7 cellular contexts compared by ENCODE assay signal in the genomic region with DNA sequence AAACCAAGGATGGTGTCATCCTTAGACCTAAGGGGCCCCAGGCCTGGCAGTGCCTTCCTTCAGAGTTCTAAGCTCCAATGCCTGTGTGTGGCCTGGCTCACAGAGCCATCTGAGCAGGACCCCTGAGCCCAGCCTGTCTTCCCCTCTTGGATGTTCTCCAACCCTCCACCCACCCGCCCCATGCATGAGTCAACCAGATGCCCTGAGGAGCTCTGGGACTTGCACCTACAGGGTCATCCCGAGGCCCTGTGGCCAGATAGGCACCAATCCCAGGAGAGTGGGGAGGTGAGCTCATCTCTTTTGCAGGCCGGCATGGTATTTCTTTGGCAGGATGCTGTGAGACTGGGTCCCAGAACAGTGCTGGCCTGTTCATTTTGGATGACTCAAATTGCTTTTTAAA.
DNase-seq lines count a peak whose midpoint lies in the region; ATAC-seq and TF ChIP-seq lines count a peak whose summit lies in the region.
"Not testable (repeated sequence)": the region's sequence is repeated elsewhere in the genome, so short reads cannot be mapped to it uniquely, and the experiment has no call there.

No MANE protein-coding gene starts in this region.

- not testable (repeated sequence) for H3K4me3 ChIP-seq in upper lobe of right lung

- not testable (repeated sequence) for H3K27ac ChIP-seq in foreskin keratinocyte, upper lobe of right lung

- not testable (repeated sequence) for H3K4me1 Mint-ChIP-seq in activated T-helper 17 cell treated with anti-CD3 and anti-CD28 coated beads, Interleukin-2, amount 50 U/mL, for 72 hours; stimulated activated memory B cell treated with anti-CD40 and anti-IgM and Interleukin-4, amounts not matched to agents 10 μg/mL and 1 μg/mL and 100 μg/mL, for 72 hours

- not testable (repeated sequence) for H3K36me3 ChIP-seq in upper lobe of right lung

- not testable (repeated sequence) for H3K36me3 Mint-ChIP-seq in activated T-helper 17 cell treated with anti-CD3 and anti-CD28 coated beads, Interleukin-2, amount 50 U/mL, for 72 hours (ENCODE audit: low read depth); stimulated activated memory B cell treated with anti-CD40 and anti-IgM and Interleukin-4, amounts not matched to agents 10 μg/mL and 1 μg/mL and 100 μg/mL, for 72 hours

- peak; percentile 9 for ATAC-seq in activated T-helper 17 cell treated with anti-CD3 and anti-CD28 coated beads, Interleukin-2, amount 50 U/mL, for 72 hours (replicated peaks)
- ATAC-seq in foreskin keratinocyte (peak; percentile 54), upper lobe of right lung (peak; percentile 51)
- peak; percentile 52 for ATAC-seq in stimulated activated memory B cell treated with anti-CD40 and anti-IgM and Interleukin-4, amounts not matched to agents 10 μg/mL and 1 μg/mL and 100 μg/mL, for 72 hours

- H3K4me1 ChIP-seq in foreskin keratinocyte, upper lobe of right lung: not testable (repeated sequence)

- not testable (repeated sequence) for H3K27me3 Mint-ChIP-seq in activated T-helper 17 cell treated with anti-CD3 and anti-CD28 coated beads, Interleukin-2, amount 50 U/mL, for 72 hours; stimulated activated memory B cell treated with anti-CD40 and anti-IgM and Interleukin-4, amounts not matched to agents 10 μg/mL and 1 μg/mL and 100 μg/mL, for 72 hours

- peak; percentile 51 for DNase-seq in Daoy (ENCODE audit: low read depth)
- peak; percentile 6 for DNase-seq in NCI-H226
- DNase-seq in foreskin keratinocyte, upper lobe of right lung: not testable (repeated sequence)
- peak; percentile 11 for DNase-seq in myocyte (ENCODE audit: low read depth)

- not testable (repeated sequence) for H3K27me3 ChIP-seq in foreskin keratinocyte, upper lobe of right lung

- not testable (repeated sequence) for H3K27ac Mint-ChIP-seq in activated T-helper 17 cell treated with anti-CD3 and anti-CD28 coated beads, Interleukin-2, amount 50 U/mL, for 72 hours; stimulated activated memory B cell treated with anti-CD40 and anti-IgM and Interleukin-4, amounts not matched to agents 10 μg/mL and 1 μg/mL and 100 μg/mL, for 72 hours

- not testable (repeated sequence) for TF ChIP-seq CTCF in foreskin keratinocyte (conservative IDR thresholded peaks at IDR 0.05); upper lobe of right lung (IDR thresholded peaks at IDR 0.05)

- not testable (repeated sequence) for H3K9me3 Mint-ChIP-seq in activated T-helper 17 cell treated with anti-CD3 and anti-CD28 coated beads, Interleukin-2, amount 50 U/mL, for 72 hours; stimulated activated memory B cell treated with anti-CD40 and anti-IgM and Interleukin-4, amounts not matched to agents 10 μg/mL and 1 μg/mL and 100 μg/mL, for 72 hours

- intact Hi-C loops in upper lobe of right lung (cut with DNase I) = not testable (repeated sequence)

- H3K9me3 ChIP-seq in upper lobe of right lung = not testable (repeated sequence)

- H3K4me3 Mint-ChIP-seq in activated T-helper 17 cell treated with anti-CD3 and anti-CD28 coated beads, Interleukin-2, amount 50 U/mL, for 72 hours; stimulated activated memory B cell treated with anti-CD40 and anti-IgM and Interleukin-4, amounts not matched to agents 10 μg/mL and 1 μg/mL and 100 μg/mL, for 72 hours: not testable (repeated sequence)
